In genomic region chr10:68156373-68157185, GRCh38 we compare ENCODE assay signal across 1 cellular context.
TF ChIP-seq lines count a peak whose summit lies in the region.

No MANE protein-coding gene starts in this region.

TF ChIP-seq in H1, 55 proteins besides CTCF, POLR2A, EP300 and RAD21:
- TF ChIP-seq CREB1 (IDR thresholded peaks at IDR 0.05): no peak
- no peak for TF ChIP-seq CHD1 (IDR thresholded peaks at IDR 0.05; ENCODE audit: low read depth, low read length)
- TF ChIP-seq SAP30 (IDR thresholded peaks at IDR 0.05; ENCODE audit: insufficient read depth, insufficient replicate concordance, low read length): no peak
- no peak for TF ChIP-seq NANOG (IDR thresholded peaks at IDR 0.05; ENCODE audit: insufficient read depth, low read depth, low read length, poor library complexity, severe bottlenecking)
- TF ChIP-seq USF2 (IDR thresholded peaks at IDR 0.05; ENCODE audit: low read length): no peak
- TF ChIP-seq CHD7 (IDR thresholded peaks at IDR 0.05; ENCODE audit: insufficient replicate concordance, low read length): no peak
- TF ChIP-seq JUN (IDR thresholded peaks at IDR 0.05; ENCODE audit: low read depth, low read length): no peak
- TF ChIP-seq SRF (IDR thresholded peaks at IDR 0.05; ENCODE audit: low read depth, low read length): no peak
- no peak for TF ChIP-seq BACH1 (IDR thresholded peaks at IDR 0.05; ENCODE audit: low read length)
- TF ChIP-seq, protein P1, sequence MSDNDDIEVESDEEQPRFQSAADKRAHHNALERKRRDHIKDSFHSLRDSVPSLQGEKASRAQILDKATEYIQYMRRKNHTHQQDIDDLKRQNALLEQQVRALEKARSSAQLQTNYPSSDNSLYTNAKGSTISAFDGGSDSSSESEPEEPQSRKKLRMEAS (IDR thresholded peaks at IDR 0.05): no peak
- TF ChIP-seq CTBP2 (IDR thresholded peaks at IDR 0.05; ENCODE audit: borderline replicate concordance, insufficient read depth, insufficient read length, low read length): no peak
- TF ChIP-seq TEAD4 (IDR thresholded peaks at IDR 0.05; ENCODE audit: low read depth, low read length): no peak
- TF ChIP-seq CEBPB (IDR thresholded peaks at IDR 0.05; ENCODE audit: low read depth, low read length): no peak
- no peak for TF ChIP-seq BRCA1 (IDR thresholded peaks at IDR 0.05; ENCODE audit: low read depth, low read length)
